1 cellular context compared by ENCODE assay signal in genomic region chr10:1499344-1499957, GRCh38.
TF ChIP-seq lines count a peak whose summit lies in the region.

No MANE protein-coding gene starts in this region.

TF ChIP-seq in HEK293, 187 proteins besides CTCF, POLR2A, EP300 and RAD21 (continued from another document):
- TF ChIP-seq, protein P1, sequence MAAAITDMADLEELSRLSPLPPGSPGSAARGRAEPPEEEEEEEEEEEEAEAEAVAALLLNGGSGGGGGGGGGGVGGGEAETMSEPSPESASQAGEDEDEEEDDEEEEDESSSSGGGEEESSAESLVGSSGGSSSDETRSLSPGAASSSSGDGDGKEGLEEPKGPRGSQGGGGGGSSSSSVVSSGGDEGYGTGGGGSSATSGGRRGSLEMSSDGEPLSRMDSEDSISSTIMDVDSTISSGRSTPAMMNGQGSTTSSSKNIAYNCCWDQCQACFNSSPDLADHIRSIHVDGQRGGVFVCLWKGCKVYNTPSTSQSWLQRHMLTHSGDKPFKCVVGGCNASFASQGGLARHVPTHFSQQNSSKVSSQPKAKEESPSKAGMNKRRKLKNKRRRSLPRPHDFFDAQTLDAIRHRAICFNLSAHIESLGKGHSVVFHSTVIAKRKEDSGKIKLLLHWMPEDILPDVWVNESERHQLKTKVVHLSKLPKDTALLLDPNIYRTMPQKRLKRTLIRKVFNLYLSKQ (tag by site-specific recombination; IDR thresholded peaks at IDR 0.05; ENCODE audit: borderline replicate concordance) = no peak
- TF ChIP-seq ZNF221 (tag by site-specific recombination; IDR thresholded peaks at IDR 0.05; ENCODE audit: borderline replicate concordance) (no peak), ZNF140 (tag by site-specific recombination; IDR thresholded peaks at IDR 0.05) (no peak), ZNF157 (tag by site-specific recombination; IDR thresholded peaks at IDR 0.05) (no peak), ZBTB20 (tag by site-specific recombination; IDR thresholded peaks at IDR 0.05) (no peak)
- TF ChIP-seq, protein P2, sequence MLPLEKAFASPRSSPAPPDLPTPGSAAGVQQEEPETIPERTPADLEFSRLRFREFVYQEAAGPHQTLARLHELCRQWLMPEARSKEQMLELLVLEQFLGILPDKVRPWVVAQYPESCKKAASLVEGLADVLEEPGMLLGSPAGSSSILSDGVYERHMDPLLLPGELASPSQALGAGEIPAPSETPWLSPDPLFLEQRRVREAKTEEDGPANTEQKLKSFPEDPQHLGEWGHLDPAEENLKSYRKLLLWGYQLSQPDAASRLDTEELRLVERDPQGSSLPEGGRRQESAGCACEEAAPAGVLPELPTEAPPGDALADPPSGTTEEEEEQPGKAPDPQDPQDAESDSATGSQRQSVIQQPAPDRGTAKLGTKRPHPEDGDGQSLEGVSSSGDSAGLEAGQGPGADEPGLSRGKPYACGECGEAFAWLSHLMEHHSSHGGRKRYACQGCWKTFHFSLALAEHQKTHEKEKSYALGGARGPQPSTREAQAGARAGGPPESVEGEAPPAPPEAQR (tag by site-specific recombination; IDR thresholded peaks at IDR 0.05) = peak; percentile 79; the same call in 1 of the 2 replicates
